In the genomic region with DNA sequence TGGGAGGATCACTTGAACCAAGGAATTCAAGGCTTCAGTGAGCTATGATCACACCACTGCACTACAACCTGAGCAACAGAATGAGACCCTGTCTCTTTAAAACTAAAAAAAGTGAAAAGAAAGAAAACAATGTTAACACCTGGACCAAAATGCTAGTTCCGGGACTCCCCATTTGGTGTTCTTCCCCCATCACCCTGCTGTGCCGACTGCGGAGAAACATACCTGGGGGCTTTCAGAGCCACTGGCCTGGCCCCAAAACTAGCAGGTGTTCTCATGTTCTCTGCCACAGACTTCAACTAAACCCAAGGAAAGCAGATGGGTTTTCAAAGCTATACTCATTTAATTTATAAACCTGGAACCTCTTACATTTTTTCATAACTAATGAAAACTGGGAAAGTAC, we compare ENCODE assay signal across 24 cellular contexts.
"Had no signal": no experiment of that assay in that cellular context is flagged by ENCODE, and none has a peak within 500 bp of the region (broad histone marks: within the 10 kb centered on the region; RNA-seq: fewer than 3 reads in every experiment).

No MANE protein-coding gene starts in this region.

- H3K27me3 ChIP-seq: ascending aorta, cardiac muscle cell, SJCRH30 had no signal

- H3K9me3 ChIP-seq: ascending aorta, SJCRH30 had no signal

- H2AFZ ChIP-seq: PC-9 had no signal

- H3K36me3 ChIP-seq: ascending aorta, cardiac muscle cell had no signal

- H3K27ac ChIP-seq: ascending aorta, cardiac muscle cell, PC-9, SJCRH30, SK-N-MC had no signal

- DNase-seq: activated CD4-positive, alpha-beta T cell treated with anti-CD3 and anti-CD28 coated beads, Interleukin-2, amount 10 ng/mL, durations not matched to agents 7 days and 5 days; activated CD4-positive, alpha-beta T cell treated with anti-CD3 and anti-CD28 coated beads, Interleukin-2, amount 50 U/mL, for 48 hours; activated CD8-positive, alpha-beta T cell treated with anti-CD3 and anti-CD28 coated beads, Interleukin-2, amount 10 ng/mL, durations not matched to agents 7 days and 5 days; activated gamma-delta T cell; activated naive CD4-positive, alpha-beta T cell treated with Interleukin-2 at 50 U/mL for 16 hours; activated naive CD8-positive, alpha-beta T cell treated with anti-CD3 and anti-CD28 coated beads, Interleukin-2, amount 10 ng/mL, durations not matched to agents 7 days and 5 days; activated T-cell treated with anti-CD3 and anti-CD28 coated beads, Interleukin-2, amount 50 U/mL, for 24 hours; amygdala; Karpas-422; NCI-H1048; NCI-H1105 treated with DMSO at 0.1 percent for 48 hours; NCI-H1436; NCI-H1694; NCI-H1930; NCI-H2081 treated with DMSO at 0.1 percent for 48 hours; NCI-H510A; NCI-H526; NCI-H748 treated with DMSO at 0.1 percent for 48 hours; PC-9; SHP77; SJCRH30 had no signal

- H3K4me2 ChIP-seq: PC-9 had no signal

- ATAC-seq: activated CD8-positive, alpha-beta T cell treated with anti-CD3 and anti-CD28 coated beads, Interleukin-2, amount 10 ng/mL, durations not matched to agents 7 days and 5 days had no signal

- H3K4me3 ChIP-seq: ascending aorta, cardiac muscle cell, PC-9, SJCRH30, SK-N-MC had no signal
